1 cellular context compared by ENCODE assay signal in genomic region chr6:35302604-35303218, GRCh38.
TF ChIP-seq lines count a peak whose summit lies in the region.

No MANE protein-coding gene starts in this region.

TF ChIP-seq in GM12878, 131 proteins besides CTCF, POLR2A, EP300 and RAD21 (continues in another document):
- TF ChIP-seq DPF2 (IDR thresholded peaks at IDR 0.05) (peak; percentile 69; the same call in 1 of the 2 replicates), EZH2 (IDR thresholded peaks at IDR 0.05; ENCODE audit: borderline replicate concordance, control insufficient read depth, low read depth, low read length) (no peak), PAX8 (IDR thresholded peaks at IDR 0.05) (no peak), YY1 (IDR thresholded peaks at IDR 0.05; ENCODE audit: low read depth, low read length) (0 out of 2 replicates have a peak, but pooled peaks have one; percentile 10), E2F4 (IDR thresholded peaks at IDR 0.05; ENCODE audit: low read depth, low read length) (0 out of 2 replicates have a peak, but pooled peaks have one; percentile 17), ZBTB11 (CRISPR knock-in tag; IDR thresholded peaks at IDR 0.05) (no peak), CREB1 (IDR thresholded peaks at IDR 0.05; ENCODE audit: low read depth) (no peak), BHLHE40 (IDR thresholded peaks at IDR 0.05; ENCODE audit: borderline replicate concordance in 1 of 2, low read depth in 2 of 2, low read length in 1 of 2) (0 out of 4 replicates have a peak, but pooled peaks of 1 of the 2 experiments have one; percentile 20), ETV6 (conservative IDR thresholded peaks at IDR 0.05 in 1 of 2, IDR thresholded peaks at IDR 0.05 in 1 of 2; ENCODE audit: borderline replicate concordance in 1 of 2, low read depth in 1 of 2) (0 out of 4 replicates have a peak, but pooled peaks of 1 of the 2 experiments have one; percentile 45), ZSCAN29 (IDR thresholded peaks at IDR 0.05) (no peak), NR2F1 (conservative IDR thresholded peaks at IDR 0.05) (no peak), SMC3 (IDR thresholded peaks at IDR 0.05; ENCODE audit: borderline replicate concordance, low read length) (0 out of 2 replicates have a peak, but pooled peaks have one; percentile 8), TAF1 (IDR thresholded peaks at IDR 0.05; ENCODE audit: borderline replicate concordance, low read depth, low read length) (peak; percentile 33; the same call in 1 of the 2 replicates), SREBF1 (IDR thresholded peaks at IDR 0.05; ENCODE audit: low read length) (no peak), ASH2L (IDR thresholded peaks at IDR 0.05; ENCODE audit: borderline replicate concordance, low read depth) (no peak), BMI1 (IDR thresholded peaks at IDR 0.05; ENCODE audit: borderline replicate concordance) (no peak), RELA (IDR thresholded peaks at IDR 0.05; ENCODE audit: borderline replicate concordance, partially characterized antibody) (no peak), NRF1 (conservative IDR thresholded peaks at IDR 0.05; ENCODE audit: low read depth, low read length) (no peak), CHD4 (IDR thresholded peaks at IDR 0.05) (no peak), CBX3 (IDR thresholded peaks at IDR 0.05; ENCODE audit: borderline replicate concordance, low read depth) (no peak), BACH1 (IDR thresholded peaks at IDR 0.05; ENCODE audit: borderline replicate concordance) (no peak), FOXK2 (IDR thresholded peaks at IDR 0.05) (no peak), ELK1 (IDR thresholded peaks at IDR 0.05; ENCODE audit: low read depth, low read length) (0 out of 2 replicates have a peak, but pooled peaks have one; percentile 0), BCLAF1 (IDR thresholded peaks at IDR 0.05) (no peak), ATF2 (IDR thresholded peaks at IDR 0.05; ENCODE audit: low read length) (no peak), TARDBP (IDR thresholded peaks at IDR 0.05; ENCODE audit: borderline replicate concordance) (no peak), RB1 (IDR thresholded peaks at IDR 0.05; ENCODE audit: borderline replicate concordance) (no peak), SMAD1 (IDR thresholded peaks at IDR 0.05; ENCODE audit: low read depth, partially characterized antibody) (no peak), CUX1 (IDR thresholded peaks at IDR 0.05; ENCODE audit: insufficient replicate concordance, low read depth, low read length) (no peak), IKZF2 (IDR thresholded peaks at IDR 0.05) (peak; percentile 29 to 39; a peak in 2 of 4 replicates), ATF3 (IDR thresholded peaks at IDR 0.05; ENCODE audit: borderline replicate concordance, extremely low read depth, low read depth, low read length) (no peak), SUZ12 (IDR thresholded peaks at IDR 0.05; ENCODE audit: unreplicated experiment) (no peak), IRF5 (IDR thresholded peaks at IDR 0.05; ENCODE audit: borderline replicate concordance) (no peak), HDGF (IDR thresholded peaks at IDR 0.05) (0 out of 2 replicates have a peak, but pooled peaks have one; percentile 30), FOS (IDR thresholded peaks at IDR 0.05; ENCODE audit: borderline replicate concordance, extremely low read depth, insufficient read length) (no peak), ZNF592 (IDR thresholded peaks at IDR 0.05) (no peak), IRF4 (IDR thresholded peaks at IDR 0.05; ENCODE audit: low read depth, low read length) (no peak)
